In the genomic region with DNA sequence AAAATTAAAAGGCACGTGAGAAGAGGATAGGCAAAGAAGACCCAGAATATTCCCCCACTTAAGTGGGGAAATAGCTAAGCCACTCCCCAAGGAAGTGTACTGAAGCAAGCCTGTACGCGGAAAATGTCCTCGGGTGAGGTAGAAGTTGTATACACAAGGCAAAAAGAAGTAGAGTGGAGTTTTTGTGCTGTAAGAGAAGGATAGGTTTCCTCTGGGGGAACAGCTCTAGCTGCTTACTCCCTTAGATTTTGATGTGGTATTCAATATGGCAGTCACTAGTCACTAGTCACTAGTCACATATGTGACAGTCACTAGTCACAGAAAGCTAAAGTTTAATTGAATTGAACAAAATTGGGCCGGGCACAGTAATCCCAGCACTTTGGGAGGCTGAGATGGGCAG, we compare ENCODE assay signal across 14 cellular contexts. TPM values are rescaled to one million over a fixed set of nuclear protein-coding genes. Genes with fewer than 3 reads are reported as not detected.
DNase-seq lines count a peak whose midpoint lies in the region; ATAC-seq and TF ChIP-seq lines count a peak whose summit lies in the region.
"Had no signal": no experiment of that assay in that cellular context is flagged by ENCODE, and none has a peak within 500 bp of the region (broad histone marks: within the 10 kb centered on the region; RNA-seq: fewer than 3 reads in every experiment).

No MANE protein-coding gene starts in this region.

- H3K9me3 Mint-ChIP-seq in activated CD4-positive, alpha-beta T cell treated with anti-CD3 and anti-CD28 coated beads for 36 hours (ENCODE audit: low read depth): peaks cover 2% of the 10 kb centered on the region

- WGBS in esophagus, 2 donors: 53 to 62% methylated on average over 5 of the region's 5 CpGs

- H3K27ac ChIP-seq in Peyer's patch (peak overlapping the region in 3 of 4 donors; percentile 15 to 94 (median 64)), esophagus (ENCODE audit: low read depth in 2 of 2, low read length in 1 of 2) (peak overlapping the region; percentile 54 to 58), skeletal muscle tissue (ENCODE audit: low read depth, low read length) (peak overlapping the region; percentile 38)

- H3K9me3 ChIP-seq in Peyer's patch (no peaks in the 10 kb centered on the region), esophagus (ENCODE audit: control insufficient read depth in 2 of 2, insufficient read depth in 1 of 2, low read depth in 1 of 2, low read length in 1 of 2) (no peaks in the 10 kb centered on the region), skeletal muscle tissue (ENCODE audit: control insufficient read depth in 3 of 3, low read length in 3 of 3) (no peaks in the 10 kb centered on the region)

- no peaks in the 10 kb centered on the region for H3K27me3 Mint-ChIP-seq in activated CD4-positive, alpha-beta T cell treated with anti-CD3 and anti-CD28 coated beads for 36 hours

- H3K36me3 ChIP-seq in Peyer's patch (peaks cover 0 to 14% (median 4%) of the 10 kb centered on the region in 3 donors), esophagus (ENCODE audit: control insufficient read depth in 2 of 2, insufficient read depth in 2 of 2, low read length in 1 of 2) (peaks cover 2 to 7% of the 10 kb centered on the region in 2 donors), skeletal muscle tissue (ENCODE audit: control insufficient read depth in 3 of 3, insufficient read depth in 3 of 3, low read length in 3 of 3) (peaks cover 12 to 16% (median 14%) of the 10 kb centered on the region in 3 donors)

- POLR2A ChIA-PET in activated CD4-positive, alpha-beta T cell treated with anti-CD3 and anti-CD28 coated beads for 36 hours (lab: Charles Lee): interaction anchor here (1.0 to 10.4 kb wide), 5 partner anchors 7 to 63 kb away, joined by 3 to 127 read pairs (median 5); a partner anchor contains a TSS

- peak in 1 of 2 donors; percentile 14 for TF ChIP-seq POLR2A in Peyer's patch (IDR thresholded peaks at IDR 0.05)

- no peak overlapping the region for H3K4me3 Mint-ChIP-seq in activated CD4-positive, alpha-beta T cell treated with anti-CD3 and anti-CD28 coated beads for 36 hours

- peak; percentile 27 for ATAC-seq in activated CD4-positive, alpha-beta T cell treated with anti-CD3 and anti-CD28 coated beads for 36 hours
- ATAC-seq: left colon had no signal

- CTCF ChIA-PET in activated CD4-positive, alpha-beta T cell treated with anti-CD3 and anti-CD28 coated beads for 36 hours (lab: Charles Lee): interaction anchor here (0.6 to 13.6 kb wide), 8 partner anchors 9 to 79 kb away, joined by 3 to 161 read pairs (median 3); a partner anchor contains a TSS

- no peaks in the 10 kb centered on the region for H3K27me3 ChIP-seq in Peyer's patch
- no peaks in the 10 kb centered on the region for H3K27me3 ChIP-seq in esophagus (ENCODE audit: control insufficient read depth in 1 of 2, insufficient read depth in 2 of 2, low read length in 2 of 2)
- no peaks in the 10 kb centered on the region for H3K27me3 ChIP-seq in skeletal muscle tissue (ENCODE audit: control insufficient read depth in 3 of 3, insufficient read depth in 3 of 3, low read length in 3 of 3)

- no peak overlapping the region for H3K9ac ChIP-seq in skeletal muscle tissue (ENCODE audit: low read depth in 1 of 3, low read length in 3 of 3)

- H3K27ac Mint-ChIP-seq in activated CD4-positive, alpha-beta T cell treated with anti-CD3 and anti-CD28 coated beads for 36 hours: peak overlapping the region; percentile 88

- peaks cover 0 to 45% (median 13%) of the 10 kb centered on the region in 4 donors for H3K4me1 ChIP-seq in Peyer's patch
- peaks cover 2 to 3% of the 10 kb centered on the region in 2 donors for H3K4me1 ChIP-seq in esophagus (ENCODE audit: control insufficient read depth in 2 of 2, insufficient read depth in 2 of 2, low read length in 1 of 2)
- H3K4me1 ChIP-seq in skeletal muscle tissue (ENCODE audit: control insufficient read depth in 3 of 3, insufficient read depth in 3 of 3, low read length in 3 of 3): peaks cover 39 to 43% (median 42%) of the 10 kb centered on the region in 3 donors

- peaks cover 64% of the 10 kb centered on the region for H3K4me1 Mint-ChIP-seq in activated CD4-positive, alpha-beta T cell treated with anti-CD3 and anti-CD28 coated beads for 36 hours

- peaks cover 21% of the 10 kb centered on the region for H3K36me3 Mint-ChIP-seq in activated CD4-positive, alpha-beta T cell treated with anti-CD3 and anti-CD28 coated beads for 36 hours (ENCODE audit: low read depth)

- intact Hi-C loops in activated CD4-positive, alpha-beta T cell treated with anti-CD3 and anti-CD28 coated beads for 36 hours (cut with DNase I, micrococcal nuclease): no loop called here

- H3K4me3 ChIP-seq in Peyer's patch (no peak overlapping the region), esophagus (ENCODE audit: low read depth in 1 of 2, low read length in 2 of 2) (no peak overlapping the region), skeletal muscle tissue (ENCODE audit: low read length in 3 of 3) (no peak overlapping the region)

- DNase-seq in activated CD4-positive, alpha-beta T cell treated with anti-CD3 and anti-CD28 coated beads for 36 hours: no peak
- DNase-seq in activated CD4-positive, alpha-beta T cell treated with anti-CD3 and anti-CD28 coated beads, Interleukin-2, amount 50 U/mL, for 4 hours: no peak
- DNase-seq in Peyer's patch (peak in 2 of 3 donors; percentile 42 to 48), RKO (ENCODE audit: low spot score) (no peak), NCI-H526 (lab: John Stamatoyannopoulos, UW) (no peak), LoVo (ENCODE audit: low spot score) (no peak)
- DNase-seq: activated gamma-delta T cell treated with Interleukin-2 at 50 U/mL for 16 hours, DMS79 treated with DMSO at 0.1 percent for 48 hours, NCI-H2081 treated with DMSO at 0.1 percent for 48 hours had no signal

- no peak for TF ChIP-seq CTCF in Peyer's patch (IDR thresholded peaks at IDR 0.05)

RNA-seq across cellular contexts. Expression of a gene that starts 7.6 kb away (rescaled TPM):
- total RNA-seq in activated CD4-positive, alpha-beta T cell treated with anti-CD3 and anti-CD28 coated beads for 36 hours: 100 to 1,000 TPM; 112 TPM
- 1,000 to 10,000 TPM in 2 of 4 donors, 100 to 1,000 TPM in 2; 313 to 1,366 (median 694) TPM for total RNA-seq in Peyer's patch
- polyA plus RNA-seq in esophagus: 100 to 1,000 TPM in 1 of 2 donors, 10 to 100 TPM in 1; 77.5 to 235 TPM
- 536 TPM for total RNA-seq in skeletal muscle tissue

RNA-seq across cellular contexts. Expression of a gene that starts 24.3 kb away (rescaled TPM):
- 10 to 100 TPM; 19.3 to 22.4 TPM for total RNA-seq in activated CD4-positive, alpha-beta T cell treated with anti-CD3 and anti-CD28 coated beads for 36 hours
- total RNA-seq in Peyer's patch (10 to 100 TPM in 3 of 4 donors, 1 to 10 TPM in 1; 8.7 to 25.6 (median 12.5) TPM), skeletal muscle tissue (17.7 TPM)
- 10 to 100 TPM; 12.8 to 13.7 TPM for polyA plus RNA-seq in esophagus

RNA-seq across cellular contexts. Expression of a gene that starts 24.4 kb away (rescaled TPM):
- 1 to 10 TPM; 5.8 to 6.1 TPM for total RNA-seq in activated CD4-positive, alpha-beta T cell treated with anti-CD3 and anti-CD28 coated beads for 36 hours
- total RNA-seq in Peyer's patch: 1 to 10 TPM in 1 of 4 donors, under 1 TPM in 1, not detected in 2; 0.54 to 3.7 TPM
- under 1 TPM; 0.27 to 0.47 TPM for polyA plus RNA-seq in esophagus
- total RNA-seq in skeletal muscle tissue: under 0.01 TPM

RNA-seq across cellular contexts. Expression of a gene that starts 31.0 kb away (rescaled TPM):
- 10 to 100 TPM; 44.9 to 49.4 TPM for total RNA-seq in activated CD4-positive, alpha-beta T cell treated with anti-CD3 and anti-CD28 coated beads for 36 hours
- total RNA-seq in Peyer's patch: 10 to 100 TPM in 1 of 4 donors, 1 to 10 TPM in 3; 3.7 to 10.7 (median 4.5) TPM
- 1 to 10 TPM; 2.1 to 2.9 TPM for polyA plus RNA-seq in esophagus
- total RNA-seq in skeletal muscle tissue: 16.2 TPM

RNA-seq across cellular contexts. Expression of a gene that starts 32.8 kb away (rescaled TPM):
- total RNA-seq in activated CD4-positive, alpha-beta T cell treated with anti-CD3 and anti-CD28 coated beads for 36 hours: not detected
- total RNA-seq in Peyer's patch: not detected
- not detected for polyA plus RNA-seq in esophagus
- total RNA-seq in skeletal muscle tissue: 439 TPM
- total RNA-seq: left colon, osteoblast, subcutaneous adipose tissue had no signal

Comparison
In these comparisons a context has a peak if more than half of its experiments do, and no peak if none do; other contexts are left out.
1. DNase-seq: peak in Peyer's patch (2 of 3); none in activated CD4-positive, alpha-beta T cell treated with anti-CD3 and anti-CD28 coated beads for 36 hours (single experiment), activated CD4-positive, alpha-beta T cell treated with anti-CD3 and anti-CD28 coated beads, Interleukin-2, amount 50 U/mL, for 4 hours (0 of 2), RKO (single experiment), NCI-H526 (0 of 2) and LoVo (single experiment).
2. Peak in every context shown above with its lines, with median percentiles within 50 percentile points of each other: H3K27ac ChIP-seq.